13 cellular contexts compared by ENCODE assay signal in the genomic region with DNA sequence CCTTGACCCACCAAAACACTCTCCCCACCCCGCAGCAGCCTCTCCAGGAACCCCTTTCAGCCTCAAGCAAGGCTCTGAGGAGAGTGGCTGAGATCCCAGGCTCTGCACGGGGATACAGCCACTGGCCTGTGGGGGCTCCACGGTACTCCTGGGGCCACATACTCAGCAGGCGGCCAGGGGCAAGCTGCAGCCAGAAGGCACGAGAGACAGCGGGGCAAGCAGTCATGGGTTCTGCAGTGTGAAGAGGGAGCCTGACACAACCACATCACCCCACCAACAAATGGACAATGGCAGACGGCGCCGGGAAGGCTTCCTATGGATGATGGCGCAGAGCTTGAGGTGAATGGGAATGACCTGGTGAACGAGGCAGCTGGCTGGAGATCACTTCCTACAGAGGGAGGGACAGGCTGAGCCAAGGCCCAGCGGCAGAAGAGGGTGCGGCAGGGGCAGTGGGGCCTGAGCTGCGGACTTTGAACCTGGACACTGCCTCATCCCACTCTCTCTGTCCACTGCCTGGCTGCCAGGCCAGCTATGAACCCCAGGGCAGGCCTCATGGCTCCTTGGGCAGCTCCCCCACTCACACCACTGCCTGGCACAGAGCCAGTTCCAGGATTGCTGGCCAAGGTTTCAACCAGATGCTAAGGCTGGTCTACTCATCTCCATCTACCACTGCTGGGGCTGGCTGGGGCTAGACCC. TPM values are rescaled to one million over a fixed set of nuclear protein-coding genes. Genes with fewer than 3 reads are reported as not detected.
DNase-seq lines count a peak whose midpoint lies in the region; TF ChIP-seq lines count a peak whose summit lies in the region.
"Had no signal": no experiment of that assay in that cellular context is flagged by ENCODE, and none has a peak within 500 bp of the region (broad histone marks: within the 10 kb centered on the region; RNA-seq: fewer than 3 reads in every experiment).

No MANE protein-coding gene starts in this region.

- H3K36me3 ChIP-seq in fibroblast of lung (ENCODE audit: control insufficient read depth, insufficient read depth, low read length) (peaks cover 18% of the 10 kb centered on the region), muscle layer of colon (ENCODE audit: insufficient read depth, low read length) (no peaks in the 10 kb centered on the region), uterus (no peaks in the 10 kb centered on the region)

- no peak overlapping the region for H2AFZ ChIP-seq in fibroblast of lung (ENCODE audit: low read length)

- peak overlapping the region in 2 of 4 experiments; percentile 22 to 99 for H3K4me3 ChIP-seq in fibroblast of lung (replicated peaks in 1 of 4; ENCODE audit: control extremely low read depth in 1 of 4, insufficient read depth in 1 of 4, low read depth in 3 of 4, low read length in 4 of 4)
- H3K4me3 ChIP-seq in muscle layer of colon (ENCODE audit: low read depth in 1 of 2, low read length in 2 of 2) = no peak overlapping the region
- H3K4me3 ChIP-seq in uterus = no peak overlapping the region

- peaks cover 48% of the 10 kb centered on the region for H3K4me1 ChIP-seq in fibroblast of lung (ENCODE audit: control insufficient read depth, extremely low read depth, insufficient read depth, low read length)
- peaks cover 62% of the 10 kb centered on the region for H3K4me1 ChIP-seq in muscle layer of colon (ENCODE audit: insufficient read depth, low read length)
- H3K4me1 ChIP-seq in uterus = peaks cover 7 to 31% of the 10 kb centered on the region in 2 donors

- no peak overlapping the region for H3K27ac Mint-ChIP-seq in activated CD4-positive, alpha-beta memory T cell treated with anti-CD3 and anti-CD28 coated beads for 36 hours
- H3K27ac Mint-ChIP-seq in activated CD4-positive, alpha-beta memory T cell treated with anti-CD3 and anti-CD28 coated beads, Interleukin-2, amount 10 ng/mL, durations not matched to agents 7 days and 5 days = no peak overlapping the region

- H3K9me3 ChIP-seq in fibroblast of lung (ENCODE audit: control insufficient read depth, insufficient read depth, low read depth, low read length) (no peaks in the 10 kb centered on the region), muscle layer of colon (ENCODE audit: low read length) (no peaks in the 10 kb centered on the region), uterus (no peaks in the 10 kb centered on the region)

- H3K9ac ChIP-seq in fibroblast of lung (ENCODE audit: insufficient read depth, low read length) (peak overlapping the region; percentile 3), muscle layer of colon (ENCODE audit: low read length) (no peak overlapping the region)

- peaks cover 34% of the 10 kb centered on the region for H3K27me3 Mint-ChIP-seq in activated CD4-positive, alpha-beta memory T cell treated with anti-CD3 and anti-CD28 coated beads for 36 hours
- peaks cover 44% of the 10 kb centered on the region for H3K27me3 Mint-ChIP-seq in activated CD4-positive, alpha-beta memory T cell treated with anti-CD3 and anti-CD28 coated beads, Interleukin-2, amount 10 ng/mL, durations not matched to agents 7 days and 5 days

- no peaks in the 10 kb centered on the region for H3K36me3 Mint-ChIP-seq in activated CD4-positive, alpha-beta memory T cell treated with anti-CD3 and anti-CD28 coated beads for 36 hours
- H3K36me3 Mint-ChIP-seq in activated CD4-positive, alpha-beta memory T cell treated with anti-CD3 and anti-CD28 coated beads, Interleukin-2, amount 10 ng/mL, durations not matched to agents 7 days and 5 days (ENCODE audit: low read depth) = no peaks in the 10 kb centered on the region

- no peak overlapping the region for H3K4me3 Mint-ChIP-seq in activated CD4-positive, alpha-beta memory T cell treated with anti-CD3 and anti-CD28 coated beads for 36 hours
- H3K4me3 Mint-ChIP-seq in activated CD4-positive, alpha-beta memory T cell treated with anti-CD3 and anti-CD28 coated beads, Interleukin-2, amount 10 ng/mL, durations not matched to agents 7 days and 5 days = no peak overlapping the region

- peaks cover 4% of the 10 kb centered on the region for H4K20me1 ChIP-seq in fibroblast of lung (ENCODE audit: control insufficient read depth, extremely low read depth, insufficient read depth, low read length)

- H3K9me3 Mint-ChIP-seq in activated CD4-positive, alpha-beta memory T cell treated with anti-CD3 and anti-CD28 coated beads for 36 hours = no peaks in the 10 kb centered on the region
- H3K9me3 Mint-ChIP-seq in activated CD4-positive, alpha-beta memory T cell treated with anti-CD3 and anti-CD28 coated beads, Interleukin-2, amount 10 ng/mL, durations not matched to agents 7 days and 5 days = no peaks in the 10 kb centered on the region

- POLR2A ChIA-PET in activated CD4-positive, alpha-beta memory T cell treated with anti-CD3 and anti-CD28 coated beads for 36 hours (lab: Charles Lee) = no interaction called here
- POLR2A ChIA-PET in activated CD4-positive, alpha-beta memory T cell treated with anti-CD3 and anti-CD28 coated beads, Interleukin-2, amount 10 ng/mL, durations not matched to agents 7 days and 5 days (lab: Charles Lee) = no interaction called here

- H3K27me3 ChIP-seq in fibroblast of lung (ENCODE audit: control insufficient read depth, insufficient read depth, low read length) (no peaks in the 10 kb centered on the region), muscle layer of colon (ENCODE audit: control insufficient read depth in 1 of 2, insufficient read depth in 2 of 2, low read length in 2 of 2) (no peaks in the 10 kb centered on the region), uterus (no peaks in the 10 kb centered on the region)

- H3K4me2 ChIP-seq in fibroblast of lung (ENCODE audit: extremely low read depth, insufficient read depth, low read length) = peak overlapping the region; percentile 67

- H3K27ac ChIP-seq in fibroblast of lung (ENCODE audit: insufficient read depth, low read length) (peak overlapping the region; percentile 93), muscle layer of colon (ENCODE audit: low read depth, low read length) (peak overlapping the region; percentile 24), uterus (peak overlapping the region; percentile 42 to 84)

- TF ChIP-seq CTCF in fibroblast of lung (conservative IDR thresholded peaks at IDR 0.05 in 1 of 2, IDR thresholded peaks at IDR 0.05 in 1 of 2; ENCODE audit: low read depth in 1 of 2, low read length in 2 of 2) (no peak), uterus (IDR thresholded peaks at IDR 0.05) (no peak)

- intact Hi-C loops in activated CD4-positive, alpha-beta memory T cell treated with anti-CD3 and anti-CD28 coated beads for 36 hours (cut with micrococcal nuclease) = no loop called here
- intact Hi-C loops in uterus (cut with DNase I; ENCODE audit: low total_unique reads) = no loop called here
- intact Hi-C loops in posterior vena cava (cut with DNase I) = no loop called here

- TF ChIP-seq POLR2A in uterus (IDR thresholded peaks at IDR 0.05) = no peak

- CTCF ChIA-PET in activated CD4-positive, alpha-beta memory T cell treated with anti-CD3 and anti-CD28 coated beads for 36 hours (lab: Charles Lee) = no interaction called here
- CTCF ChIA-PET in activated CD4-positive, alpha-beta memory T cell treated with anti-CD3 and anti-CD28 coated beads, Interleukin-2, amount 10 ng/mL, durations not matched to agents 7 days and 5 days (lab: Charles Lee) = no interaction called here

- H3K79me2 ChIP-seq in fibroblast of lung (ENCODE audit: control insufficient read depth, insufficient read depth, low read length) = peaks cover 83% of the 10 kb centered on the region

- H3K4me1 Mint-ChIP-seq in activated CD4-positive, alpha-beta memory T cell treated with anti-CD3 and anti-CD28 coated beads for 36 hours (ENCODE audit: low read depth) = peaks cover 6% of the 10 kb centered on the region
- H3K4me1 Mint-ChIP-seq in activated CD4-positive, alpha-beta memory T cell treated with anti-CD3 and anti-CD28 coated beads, Interleukin-2, amount 10 ng/mL, durations not matched to agents 7 days and 5 days = peaks cover 2% of the 10 kb centered on the region

- peak; percentile 6 for DNase-seq in activated CD4-positive, alpha-beta memory T cell treated with anti-CD3 and anti-CD28 coated beads for 36 hours
- DNase-seq in activated CD4-positive, alpha-beta memory T cell treated with anti-CD3 and anti-CD28 coated beads, Interleukin-2, amount 10 ng/mL, durations not matched to agents 7 days and 5 days = no peak
- DNase-seq in fibroblast of lung (ENCODE audit: low read depth in 2 of 2) = no peak
- peak; percentile 63 to 69 for DNase-seq in uterus
- DNase-seq in posterior vena cava (ENCODE audit: low spot score) = no peak
- no peak for DNase-seq in UCSD-AML1 (lab: John Stamatoyannopoulos, UW; ENCODE audit: unreplicated experiment)
- DNase-seq in C1 segment of cervical spinal cord (lab: John Stamatoyannopoulos, UW) = no peak
- DNase-seq: activated gamma-delta T cell treated with Interleukin-2 at 50 U/mL for 16 hours, midbrain, MM.1S had no signal

RNA-seq across cellular contexts. Expression of gene BCAR1, which starts 10.8 kb away (rescaled TPM):
- total RNA-seq in activated CD4-positive, alpha-beta memory T cell treated with anti-CD3 and anti-CD28 coated beads for 36 hours = 1 to 10 TPM in 1 of 2 experiments, under 1 TPM in 1; 0.78 to 1.1 TPM
- total RNA-seq in activated CD4-positive, alpha-beta memory T cell treated with anti-CD3 and anti-CD28 coated beads, Interleukin-2, amount 10 ng/mL, durations not matched to agents 7 days and 5 days = not detected
- total RNA-seq in fibroblast of lung (26.5 and 36.8 TPM in 2 replicates), uterus (100 to 1,000 TPM in 1 of 4 donors, 10 to 100 TPM in 3; 42.8 to 104 (median 47.2) TPM), posterior vena cava (100 to 1,000 TPM in 1 of 2 donors, 10 to 100 TPM in 1; 48.7 to 104 TPM)
- polyA plus RNA-seq in fibroblast of lung = 32.8 and 66.5 TPM in 2 replicates
- polyA plus RNA-seq in fibroblast of lung (2012) = 68.9 and 146 TPM in 2 replicates
- polyA minus RNA-seq in fibroblast of lung (ENCODE audit: low replicate concordance) = 37.6 and 115 TPM in 2 replicates

RNA-seq across cellular contexts. Expression of gene CTRB1, which starts 43.5 kb away (rescaled TPM):
- not detected for total RNA-seq in activated CD4-positive, alpha-beta memory T cell treated with anti-CD3 and anti-CD28 coated beads for 36 hours
- not detected for total RNA-seq in activated CD4-positive, alpha-beta memory T cell treated with anti-CD3 and anti-CD28 coated beads, Interleukin-2, amount 10 ng/mL, durations not matched to agents 7 days and 5 days
- total RNA-seq in fibroblast of lung (not detected in 2 replicates), uterus (not detected), posterior vena cava (1 to 10 TPM in 1 of 2 donors, not detected in 1; 4.0 TPM)
- polyA plus RNA-seq in fibroblast of lung = not detected in 2 replicates
- 0.40 TPM in 1 of 2 replicates, not detected in the other for polyA plus RNA-seq in fibroblast of lung (2012)
- not detected in 2 replicates for polyA minus RNA-seq in fibroblast of lung (ENCODE audit: low replicate concordance)
- total RNA-seq: OCI-LY7, urinary bladder had no signal

RNA-seq across cellular contexts. Expression of gene CTRB2, which starts 55.3 kb away (rescaled TPM):
- not detected for total RNA-seq in activated CD4-positive, alpha-beta memory T cell treated with anti-CD3 and anti-CD28 coated beads for 36 hours
- total RNA-seq in activated CD4-positive, alpha-beta memory T cell treated with anti-CD3 and anti-CD28 coated beads, Interleukin-2, amount 10 ng/mL, durations not matched to agents 7 days and 5 days = not detected
- total RNA-seq in fibroblast of lung (not detected in 2 replicates), uterus (not detected), posterior vena cava (1 to 10 TPM in 1 of 2 donors, under 1 TPM in 1; 0.79 to 9.1 TPM)
- polyA plus RNA-seq in fibroblast of lung = not detected in 2 replicates
- polyA plus RNA-seq in fibroblast of lung (2012) = 0.10 TPM in 1 of 2 replicates, not detected in the other
- polyA minus RNA-seq in fibroblast of lung (ENCODE audit: low replicate concordance) = not detected in 2 replicates
- total RNA-seq: OCI-LY7, urinary bladder had no signal

Comparison
In these comparisons a context has a peak if more than half of its experiments do, and no peak if none do; other contexts are left out.
1. DNase-seq: peak in activated CD4-positive, alpha-beta memory T cell treated with anti-CD3 and anti-CD28 coated beads for 36 hours (single experiment) and uterus (2 of 2); none in activated CD4-positive, alpha-beta memory T cell treated with anti-CD3 and anti-CD28 coated beads, Interleukin-2, amount 10 ng/mL, durations not matched to agents 7 days and 5 days (single experiment), fibroblast of lung (0 of 2), posterior vena cava (single experiment), UCSD-AML1 (single experiment) and C1 segment of cervical spinal cord (0 of 14).
2. H3K27ac ChIP-seq: peak in every context shown above with its lines; median percentile 93 in fibroblast of lung; 63 in uterus; 24 in muscle layer of colon.
3. RNA of gene BCAR1, which starts 10.8 kb away (total RNA-seq): 48.7 to 104 TPM in posterior vena cava, 42.8 to 104 TPM in uterus and 26.5 to 36.8 TPM in fibroblast of lung; 0.78 to 1.1 TPM in activated CD4-positive, alpha-beta memory T cell treated with anti-CD3 and anti-CD28 coated beads for 36 hours and not detected in activated CD4-positive, alpha-beta memory T cell treated with anti-CD3 and anti-CD28 coated beads, Interleukin-2, amount 10 ng/mL, durations not matched to agents 7 days and 5 days; every median in the first group is over 10 times any median in the second.